In genomic region chr17:8785547-8786412, GRCh38 we compare ENCODE assay signal across 8 cellular contexts. TPM values are rescaled to one million over a fixed set of nuclear protein-coding genes. Genes with fewer than 3 reads are reported as not detected.
DNase-seq lines count a peak whose midpoint lies in the region; ATAC-seq and TF ChIP-seq lines count a peak whose summit lies in the region.

No MANE protein-coding gene starts in this region.

- no peaks in the 10 kb centered on the region for H3K27me3 Mint-ChIP-seq in activated CD8-positive, alpha-beta T cell treated with anti-CD3 and anti-CD28 coated beads for 36 hours
- peaks cover 2% of the 10 kb centered on the region for H3K27me3 Mint-ChIP-seq in memory B cell

- H3K4me1 Mint-ChIP-seq in activated CD8-positive, alpha-beta T cell treated with anti-CD3 and anti-CD28 coated beads for 36 hours (ENCODE audit: low read depth) = peaks cover 5% of the 10 kb centered on the region
- H3K4me1 Mint-ChIP-seq in memory B cell = no peaks in the 10 kb centered on the region

- POLR2A ChIA-PET in activated CD8-positive, alpha-beta T cell treated with anti-CD3 and anti-CD28 coated beads for 36 hours (lab: Charles Lee) = no interaction called here

- DNase-seq in NCI-H345 (lab: John Stamatoyannopoulos, UW) (peak; percentile 36), NCI-H345 treated with DMSO at 0.1 percent for 48 hours (lab: John Stamatoyannopoulos, UW; ENCODE audit: unreplicated experiment) (no peak), NCI-H2196 treated with DMSO at 0.1 percent for 48 hours (lab: John Stamatoyannopoulos, UW; ENCODE audit: unreplicated experiment) (peak; percentile 2), memory B cell (ENCODE audit: low spot score in 2 of 2) (peak; percentile 53 to 71)
- peak; percentile 77 for DNase-seq in activated CD8-positive, alpha-beta T cell treated with anti-CD3 and anti-CD28 coated beads for 36 hours
- DNase-seq in effector CD8-positive, alpha-beta T cell (lab: John Stamatoyannopoulos, UW) = peak; percentile 55
- DNase-seq in stimulated activated CD8-positive, alpha-beta memory T cell treated with anti-CD3 and anti-CD28 coated beads, Interleukin-15, amount 100 ng/mL, for 4 hours (ENCODE audit: low read depth in 2 of 2) = peak; percentile 10 to 23

- TF ChIP-seq CTCF in activated CD8-positive, alpha-beta T cell treated with anti-CD3 and anti-CD28 coated beads for 36 hours (IDR thresholded peaks at IDR 0.05) = peak; percentile 93

- no peak for ATAC-seq in activated CD8-positive, alpha-beta T cell treated with anti-CD3 and anti-CD28 coated beads for 36 hours
- peak; percentile 37 for ATAC-seq in memory B cell (ENCODE audit: low read depth)
- ATAC-seq in HG02678 (IDR thresholded peaks at IDR 0.05; ENCODE audit: unreplicated experiment) = no peak

- H3K4me3 Mint-ChIP-seq in activated CD8-positive, alpha-beta T cell treated with anti-CD3 and anti-CD28 coated beads for 36 hours = no peak overlapping the region
- H3K4me3 Mint-ChIP-seq in memory B cell = no peak overlapping the region

- no peak overlapping the region for H3K27ac Mint-ChIP-seq in activated CD8-positive, alpha-beta T cell treated with anti-CD3 and anti-CD28 coated beads for 36 hours
- H3K27ac Mint-ChIP-seq in memory B cell = no peak overlapping the region

- intact Hi-C loops in activated CD8-positive, alpha-beta T cell treated with anti-CD3 and anti-CD28 coated beads for 36 hours (cut with micrococcal nuclease) = no loop called here

- CTCF ChIA-PET in activated CD8-positive, alpha-beta T cell treated with anti-CD3 and anti-CD28 coated beads for 36 hours (lab: Charles Lee) = interaction anchor here (0.7 to 4.3 kb wide), 55 partner anchors 9 to 447 kb away, joined by 3 to 50 read pairs (median 4); partner anchors contain the start of genes MFSD6L, MYH10 and RPL26

- H3K36me3 Mint-ChIP-seq in activated CD8-positive, alpha-beta T cell treated with anti-CD3 and anti-CD28 coated beads for 36 hours (ENCODE audit: low read depth) = no peaks in the 10 kb centered on the region
- H3K36me3 Mint-ChIP-seq in memory B cell = no peaks in the 10 kb centered on the region

- no peaks in the 10 kb centered on the region for H3K9me3 Mint-ChIP-seq in activated CD8-positive, alpha-beta T cell treated with anti-CD3 and anti-CD28 coated beads for 36 hours
- H3K9me3 Mint-ChIP-seq in memory B cell = no peaks in the 10 kb centered on the region

RNA-seq across cellular contexts. Expression of gene MFSD6L, which starts 13.4 kb away (rescaled TPM):
- under 1 TPM; 0.20 to 0.22 TPM for total RNA-seq in activated CD8-positive, alpha-beta T cell treated with anti-CD3 and anti-CD28 coated beads for 36 hours

RNA-seq across cellular contexts. Expression of gene SPDYE4, which starts 27.4 kb away (rescaled TPM):
- not detected for total RNA-seq in activated CD8-positive, alpha-beta T cell treated with anti-CD3 and anti-CD28 coated beads for 36 hours

RNA-seq across cellular contexts. Expression of gene CCDC42, which starts 41.1 kb away (rescaled TPM):
- under 1 TPM; 0.38 to 0.65 TPM for total RNA-seq in activated CD8-positive, alpha-beta T cell treated with anti-CD3 and anti-CD28 coated beads for 36 hours
